In the genomic region with DNA sequence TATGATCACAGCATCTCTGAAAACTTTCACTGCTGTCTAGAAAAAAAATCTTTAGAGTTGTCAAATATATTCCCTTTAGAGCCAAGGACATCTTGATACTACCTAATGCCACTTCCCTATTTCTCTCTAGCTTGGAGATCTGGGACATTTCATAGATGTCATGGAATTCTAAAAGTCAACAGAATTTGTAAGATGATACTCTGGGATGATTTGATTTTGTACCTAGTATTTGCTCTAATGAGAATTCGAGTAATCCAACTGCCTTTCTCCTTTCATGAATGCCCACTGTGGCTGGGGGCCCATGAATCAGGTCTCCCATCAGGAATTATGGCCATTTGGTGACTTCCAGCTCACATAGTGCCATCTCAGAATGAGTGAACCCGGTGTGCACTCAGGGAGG, we compare ENCODE assay signal across 26 cellular contexts.
A peak's percentile ranks its signal among the peaks of the same experiment; 100 is the strongest.
DNase-seq lines count a peak whose midpoint lies in the region; ATAC-seq, FAIRE-seq and TF ChIP-seq lines count a peak whose summit lies in the region.
"Had no signal": no experiment of that assay in that cellular context is flagged by ENCODE, and none has a peak within 500 bp of the region (broad histone marks: within the 10 kb centered on the region; RNA-seq: fewer than 3 reads in every experiment).

No MANE protein-coding gene starts in this region.

- no peak overlapping the region for H3K56ac ChIP-seq in mesendoderm (ENCODE audit: low read length)

- no peak overlapping the region for H2BK15ac ChIP-seq in mesendoderm (replicated peaks; ENCODE audit: low read depth)

- no peak overlapping the region for H2AK5ac ChIP-seq in mesendoderm (ENCODE audit: low read length)

- no peak overlapping the region for H3K23ac ChIP-seq in mesendoderm (ENCODE audit: low read length)

- no peak overlapping the region for H2BK120ac ChIP-seq in mesendoderm (ENCODE audit: low read depth, low read length)

- no peak for TF ChIP-seq CTCF in A549 (IDR thresholded peaks at IDR 0.05)
- TF ChIP-seq CTCF in astrocyte (IDR thresholded peaks at IDR 0.05; ENCODE audit: insufficient read depth, low read depth, low read length) = no peak
- no peak for TF ChIP-seq CTCF in nephron (IDR thresholded peaks at IDR 0.05; ENCODE audit: unreplicated experiment in 3 of 3)

- H3K27ac Mint-ChIP-seq in astrocyte (ENCODE audit: unreplicated experiment) (no peak overlapping the region), nephron (peak overlapping the region in 2 of 3 experiments; percentile 13 to 28)
- H3K27ac Mint-ChIP-seq: CD14-positive monocyte; CD4-positive, alpha-beta T cell; CD8-positive, alpha-beta memory T cell had no signal

- H3K36me3 ChIP-seq in astrocyte (ENCODE audit: insufficient read depth, low read length) (no peaks in the 10 kb centered on the region), mesendoderm (ENCODE audit: control insufficient read depth, insufficient read depth, low read length) (no peaks in the 10 kb centered on the region)
- H3K36me3 ChIP-seq: BE2C; BLaER1 treated with 17β-estradiol and CSF1 and Interleukin-3, amounts not matched to agents 10 nM and 100 nM had no signal

- no peak overlapping the region for H3K4me3 Mint-ChIP-seq in astrocyte (ENCODE audit: unreplicated experiment)
- H3K4me3 Mint-ChIP-seq in nephron = no peak overlapping the region
- H3K4me3 Mint-ChIP-seq: CD14-positive monocyte; CD4-positive, alpha-beta T cell; CD8-positive, alpha-beta memory T cell had no signal

- DNase-seq in DMS53 (lab: John Stamatoyannopoulos, UW) (peak; percentile 46), DMS53 treated with DMSO at 0.1 percent for 48 hours (lab: John Stamatoyannopoulos, UW; ENCODE audit: unreplicated experiment) (no peak), A549 (ENCODE audit: low read depth in 1 of 2, low spot score in 1 of 2) (no peak), astrocyte (ENCODE audit: low read depth) (no peak), mesendoderm (no peak), NCI-H146 (lab: John Stamatoyannopoulos, UW) (no peak), mesenteric fat pad (ENCODE audit: low spot score) (no peak)
- DNase-seq: ACHN; AML-193; BE2C; CD4-positive, alpha-beta T cell; CD8-positive, alpha-beta memory T cell; DMS 273 treated with DMSO at 0.1 percent for 48 hours; DND-41; GM23248; H7; HCEC 1CT had no signal

- H3K79me1 ChIP-seq in mesendoderm (ENCODE audit: low read length) = no peaks in the 10 kb centered on the region

- no peak overlapping the region for H2AFZ ChIP-seq in astrocyte (ENCODE audit: low read depth, low read length)
- H2AFZ ChIP-seq: GM23248 had no signal

- no peak for ATAC-seq in A549

- POLR2A ChIA-PET in A549 (lab: Yijun Ruan, JAX) = no interaction called here

- no peak overlapping the region for H3K18ac ChIP-seq in mesendoderm (ENCODE audit: low read length)

- no peaks in the 10 kb centered on the region for H3K4me1 Mint-ChIP-seq in astrocyte (ENCODE audit: low read depth, unreplicated experiment)
- peaks cover 38% of the 10 kb centered on the region for H3K4me1 Mint-ChIP-seq in nephron
- H3K4me1 Mint-ChIP-seq: CD8-positive, alpha-beta memory T cell had no signal

- H2BK5ac ChIP-seq in mesendoderm (ENCODE audit: low read length) = no peak overlapping the region

- FAIRE-seq in A549 (lab: Jason Lieb, UNC) (no peak), astrocyte (lab: Jason Lieb, UNC) (peak; percentile 98)
- FAIRE-seq: A204.1, D721Med, G401.6, GM12892, H1 had no signal

- TF ChIP-seq POLR2A in A549 (IDR thresholded peaks at IDR 0.05; ENCODE audit: low read length) = no peak

- 13% methylated on average over 2 of the region's 2 CpGs for WGBS in A549 (ENCODE audit: missing lambda C conversion rate)
- no CpG with 5 or more reads among the region's 2 CpGs for WGBS in mesendoderm (ENCODE audit: extremely low coverage, insufficient coverage, low lambda C conversion rate)

- H4K5ac ChIP-seq in mesendoderm (ENCODE audit: low read length) = no peak overlapping the region

- peaks cover 16% of the 10 kb centered on the region for H4K20me1 ChIP-seq in astrocyte (ENCODE audit: insufficient read depth, low read length)

- H3K27ac ChIP-seq in A549 (no peak overlapping the region), astrocyte (ENCODE audit: low read depth, low read length) (no peak overlapping the region), mesendoderm (ENCODE audit: low read depth, low read length) (no peak overlapping the region)
- H3K27ac ChIP-seq: 22Rv1; BLaER1 treated with 17β-estradiol and CSF1 and Interleukin-3, amounts not matched to agents 10 nM and 100 nM; GM23248 had no signal

- H3K27me3 ChIP-seq in astrocyte (ENCODE audit: insufficient read depth, low read length) (no peaks in the 10 kb centered on the region), mesendoderm (ENCODE audit: insufficient read depth, low read length, poor library complexity) (no peaks in the 10 kb centered on the region)
- H3K27me3 ChIP-seq: BE2C had no signal

- TF ChIP-seq RAD21 in A549 (conservative IDR thresholded peaks at IDR 0.05 in 1 of 2, IDR thresholded peaks at IDR 0.05 in 1 of 2) = no peak

- no peak overlapping the region for H4K8ac ChIP-seq in mesendoderm (ENCODE audit: low read depth, low read length)

- no peak overlapping the region for H3K9ac ChIP-seq in astrocyte (ENCODE audit: low read length)
- no peak overlapping the region for H3K9ac ChIP-seq in mesendoderm (ENCODE audit: low read length)
- H3K9ac ChIP-seq: BLaER1 treated with 17β-estradiol and CSF1 and Interleukin-3, amounts not matched to agents 10 nM and 100 nM; GM23248 had no signal

- no peak for TF ChIP-seq EP300 in A549 (IDR thresholded peaks at IDR 0.05)

- H3K79me2 ChIP-seq in astrocyte (ENCODE audit: insufficient read depth, low read length) (peaks cover 36% of the 10 kb centered on the region), mesendoderm (ENCODE audit: control insufficient read depth, insufficient read depth, low read length) (no peaks in the 10 kb centered on the region)

- H3K4me2 ChIP-seq in A549 (peak overlapping the region; percentile 54), astrocyte (ENCODE audit: low read length) (no peak overlapping the region), mesendoderm (ENCODE audit: low read length) (no peak overlapping the region)
- H3K4me2 ChIP-seq: BLaER1 treated with 17β-estradiol and CSF1 and Interleukin-3, amounts not matched to agents 10 nM and 100 nM had no signal

- no peaks in the 10 kb centered on the region for H3K36me3 Mint-ChIP-seq in astrocyte (ENCODE audit: low read depth, unreplicated experiment)
- H3K36me3 Mint-ChIP-seq in nephron (ENCODE audit: low read depth) = no peaks in the 10 kb centered on the region
- H3K36me3 Mint-ChIP-seq: CD14-positive monocyte; CD8-positive, alpha-beta memory T cell had no signal

- H3K9me3 ChIP-seq in A549 (no peaks in the 10 kb centered on the region), astrocyte (ENCODE audit: insufficient read depth, low read depth, low read length) (no peaks in the 10 kb centered on the region)
- H3K9me3 ChIP-seq: BE2C; BLaER1 treated with 17β-estradiol and CSF1 and Interleukin-3, amounts not matched to agents 10 nM and 100 nM had no signal

- H3K4me3 ChIP-seq in A549 = no peak overlapping the region
- H3K4me3 ChIP-seq in astrocyte (ENCODE audit: insufficient read depth, low read depth, low read length) = no peak overlapping the region
- no peak overlapping the region for H3K4me3 ChIP-seq in mesendoderm (ENCODE audit: low read length)
- H3K4me3 ChIP-seq: BLaER1 treated with 17β-estradiol and CSF1 and Interleukin-3, amounts not matched to agents 10 nM and 100 nM; GM23248 had no signal

- H3K4ac ChIP-seq in mesendoderm (ENCODE audit: low read depth, low read length) = no peak overlapping the region

- H3K4me1 ChIP-seq in A549 (peaks cover 43% of the 10 kb centered on the region), astrocyte (ENCODE audit: insufficient read depth, low read length) (no peaks in the 10 kb centered on the region), mesendoderm (ENCODE audit: control insufficient read depth, low read depth, low read length) (no peaks in the 10 kb centered on the region)
- H3K4me1 ChIP-seq: BE2C had no signal

- H3K27me3 Mint-ChIP-seq in astrocyte (ENCODE audit: low read depth, unreplicated experiment) (no peaks in the 10 kb centered on the region), nephron (ENCODE audit: low read depth) (no peaks in the 10 kb centered on the region)
- H3K27me3 Mint-ChIP-seq: CD4-positive, alpha-beta T cell; CD8-positive, alpha-beta memory T cell had no signal

- CTCF ChIA-PET in A549 (lab: Yijun Ruan, JAX) = interaction anchor here (0.7 to 1.7 kb wide), 2 partner anchors 8 to 57 kb away, joined by 3 read pairs; no protein-coding TSS in a partner anchor

- H3K9me3 Mint-ChIP-seq in astrocyte (ENCODE audit: unreplicated experiment) = no peaks in the 10 kb centered on the region
- no peaks in the 10 kb centered on the region for H3K9me3 Mint-ChIP-seq in nephron
- H3K9me3 Mint-ChIP-seq: CD4-positive, alpha-beta T cell had no signal

TF ChIP-seq in A549, 52 proteins besides CTCF, POLR2A, EP300 and RAD21:
- TF ChIP-seq CHD4 (IDR thresholded peaks at IDR 0.05; ENCODE audit: borderline replicate concordance) = no peak
- TF ChIP-seq, protein P1, sequence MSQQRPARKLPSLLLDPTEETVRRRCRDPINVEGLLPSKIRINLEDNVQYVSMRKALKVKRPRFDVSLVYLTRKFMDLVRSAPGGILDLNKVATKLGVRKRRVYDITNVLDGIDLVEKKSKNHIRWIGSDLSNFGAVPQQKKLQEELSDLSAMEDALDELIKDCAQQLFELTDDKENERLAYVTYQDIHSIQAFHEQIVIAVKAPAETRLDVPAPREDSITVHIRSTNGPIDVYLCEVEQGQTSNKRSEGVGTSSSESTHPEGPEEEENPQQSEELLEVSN (IDR thresholded peaks at IDR 0.05; ENCODE audit: borderline replicate concordance, low read depth) = no peak
- no peak for TF ChIP-seq JUNB (IDR thresholded peaks at IDR 0.05)
- TF ChIP-seq EHF (CRISPR knock-in tag; IDR thresholded peaks at IDR 0.05) = no peak
- no peak for TF ChIP-seq CHD2 (IDR thresholded peaks at IDR 0.05; ENCODE audit: low read length, partially characterized antibody)
